27 cellular contexts compared by ENCODE assay signal in the genomic region with DNA sequence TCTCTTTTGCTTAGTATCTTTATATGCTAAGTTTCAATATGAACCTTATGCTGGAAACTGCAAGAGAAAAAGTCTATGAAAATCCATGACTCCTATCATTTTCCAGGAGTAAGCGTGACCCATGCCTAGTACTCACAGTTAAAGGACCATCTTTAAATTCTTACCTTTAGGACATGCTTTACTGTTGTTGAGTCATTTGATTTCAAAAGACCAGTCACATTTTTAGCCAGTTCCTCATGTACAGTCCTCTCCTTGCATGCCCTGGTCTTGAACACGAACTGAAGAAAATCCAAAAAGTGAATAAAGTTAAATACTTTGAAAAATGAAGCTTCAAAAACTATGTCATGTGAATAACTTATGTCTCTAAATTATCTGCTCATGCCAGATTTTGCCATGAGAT.
"Had no signal": no experiment of that assay in that cellular context is flagged by ENCODE, and none has a peak within 500 bp of the region (broad histone marks: within the 10 kb centered on the region; RNA-seq: fewer than 3 reads in every experiment).

No MANE protein-coding gene starts in this region.

- DNase-seq: activated CD4-positive, alpha-beta T cell treated with anti-CD3 and anti-CD28 coated beads for 4 hours; activated CD8-positive, alpha-beta memory T cell treated with anti-CD3 and anti-CD28 coated beads, Interleukin-2, amount 50 U/mL, for 4 hours; activated CD8-positive, alpha-beta T cell treated with anti-CD3 and anti-CD28 coated beads for 36 hours; activated gamma-delta T cell; activated naive CD4-positive, alpha-beta T cell treated with anti-CD3 and anti-CD28 coated beads, Interleukin-2, amount 10 ng/mL, durations not matched to agents 7 days and 5 days; activated naive CD8-positive, alpha-beta T cell treated with anti-CD3 and anti-CD28 coated beads, Interleukin-2, amount 10 ng/mL, durations not matched to agents 7 days and 5 days; adrenal gland; anterior cingulate cortex; caudate nucleus; NCI-H1105; NCI-H1436; NCI-H1694 treated with DMSO at 0.1 percent for 48 hours; NCI-H2029 treated with DMSO at 0.1 percent for 48 hours; NCI-H345; NCI-H510A; NCI-H526 treated with DMSO at 0.1 percent for 48 hours; NCI-H82; OCI-M1; RPMI8226; T-cell had no signal

- H3K4me3 Mint-ChIP-seq: activated CD8-positive, alpha-beta T cell treated with anti-CD3 and anti-CD28 coated beads for 36 hours; activated naive CD4-positive, alpha-beta T cell treated with anti-CD3 and anti-CD28 coated beads, Interleukin-2, amount 10 ng/mL, durations not matched to agents 7 days and 5 days; activated naive CD8-positive, alpha-beta T cell treated with anti-CD3 and anti-CD28 coated beads, Interleukin-2, amount 10 ng/mL, durations not matched to agents 7 days and 5 days; activated T-helper 17 cell treated with anti-CD3 and anti-CD28 coated beads, Interleukin-2, amount 50 U/mL, for 72 hours; T-cell had no signal

- H3K27ac Mint-ChIP-seq: activated naive CD4-positive, alpha-beta T cell treated with anti-CD3 and anti-CD28 coated beads, Interleukin-2, amount 10 ng/mL, durations not matched to agents 7 days and 5 days had no signal

- ATAC-seq: activated CD4-positive, CD25-positive, alpha-beta regulatory T cell treated with anti-CD3 and anti-CD28 coated beads, Interleukin-2, amount 50 U/mL, for 24 hours; activated CD8-positive, alpha-beta T cell treated with anti-CD3 and anti-CD28 coated beads for 36 hours; activated T-helper 17 cell treated with anti-CD3 and anti-CD28 coated beads, Interleukin-2, amount 50 U/mL, for 72 hours; Panc1; Right ventricle myocardium inferior; T-cell had no signal

- H3K4me3 ChIP-seq: adrenal gland, SK-N-MC had no signal

- H3K27me3 Mint-ChIP-seq: activated CD8-positive, alpha-beta T cell treated with anti-CD3 and anti-CD28 coated beads for 36 hours; activated naive CD4-positive, alpha-beta T cell treated with anti-CD3 and anti-CD28 coated beads, Interleukin-2, amount 10 ng/mL, durations not matched to agents 7 days and 5 days; activated naive CD8-positive, alpha-beta T cell treated with anti-CD3 and anti-CD28 coated beads, Interleukin-2, amount 10 ng/mL, durations not matched to agents 7 days and 5 days; activated T-helper 17 cell treated with anti-CD3 and anti-CD28 coated beads, Interleukin-2, amount 50 U/mL, for 72 hours; T-cell had no signal

- H3K27me3 ChIP-seq: adrenal gland had no signal

- H3K4me1 Mint-ChIP-seq: activated naive CD4-positive, alpha-beta T cell treated with anti-CD3 and anti-CD28 coated beads, Interleukin-2, amount 10 ng/mL, durations not matched to agents 7 days and 5 days; activated naive CD8-positive, alpha-beta T cell treated with anti-CD3 and anti-CD28 coated beads, Interleukin-2, amount 10 ng/mL, durations not matched to agents 7 days and 5 days; T-cell had no signal

- H3K9me3 Mint-ChIP-seq: activated CD8-positive, alpha-beta T cell treated with anti-CD3 and anti-CD28 coated beads for 36 hours; activated naive CD4-positive, alpha-beta T cell treated with anti-CD3 and anti-CD28 coated beads, Interleukin-2, amount 10 ng/mL, durations not matched to agents 7 days and 5 days; activated naive CD8-positive, alpha-beta T cell treated with anti-CD3 and anti-CD28 coated beads, Interleukin-2, amount 10 ng/mL, durations not matched to agents 7 days and 5 days; activated T-helper 17 cell treated with anti-CD3 and anti-CD28 coated beads, Interleukin-2, amount 50 U/mL, for 72 hours; T-cell had no signal

- H3K36me3 ChIP-seq: adrenal gland had no signal

- H3K27ac ChIP-seq: adrenal gland, KMS-11, SK-N-MC, VCaP had no signal

- H3K9me3 ChIP-seq: adrenal gland had no signal
